8 cellular contexts compared by ENCODE assay signal in the genomic region with DNA sequence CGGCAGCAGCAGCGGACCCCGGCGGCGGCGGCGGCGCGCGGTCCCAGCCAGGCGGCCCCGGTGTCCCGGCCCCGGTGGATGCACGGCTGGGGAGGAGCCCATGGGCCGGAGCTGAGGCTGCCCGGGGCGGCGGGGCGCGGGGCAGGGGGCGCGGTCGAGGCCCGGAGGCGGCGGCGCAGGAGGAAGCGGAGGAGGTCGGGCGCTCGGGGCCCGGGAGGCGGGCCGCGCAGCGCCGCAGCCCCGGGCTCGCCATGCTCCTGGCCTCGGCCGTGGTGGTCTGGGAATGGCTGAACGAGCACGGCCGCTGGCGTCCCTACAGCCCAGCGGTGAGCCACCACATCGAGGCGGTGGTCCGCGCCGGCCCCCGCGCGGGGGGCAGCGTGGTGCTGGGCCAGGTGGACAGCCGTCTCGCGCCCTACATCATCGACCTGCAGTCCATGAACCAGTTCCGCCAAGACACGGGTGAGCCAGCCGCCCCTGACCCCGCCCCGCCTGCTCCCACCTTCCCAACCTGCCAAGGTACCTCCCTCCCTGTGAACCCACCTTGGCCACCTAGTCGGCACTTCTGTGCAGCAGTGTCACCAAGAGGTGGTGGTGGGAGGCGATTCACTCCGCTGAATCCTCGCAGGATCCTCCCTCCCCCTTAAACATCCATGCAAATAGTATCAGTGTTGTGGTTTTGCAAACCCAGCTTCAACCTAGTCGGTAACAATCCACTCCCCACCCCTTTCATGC. TPM values are rescaled to one million over a fixed set of nuclear protein-coding genes. Genes with fewer than 3 reads are reported as not detected.
A peak's percentile ranks its signal among the peaks of the same experiment; 100 is the strongest.
DNase-seq lines count a peak whose midpoint lies in the region; ATAC-seq and TF ChIP-seq lines count a peak whose summit lies in the region.

No MANE protein-coding gene starts in this region.

- H3K27me3 Mint-ChIP-seq in T-helper 1 cell treated with Interleukin-12 subunit alpha and Interleukin-12 subunit beta and Interleukin-4 antibody, amounts not matched to agents 30 μg/mL and 1 μg/mL, for 36 hours (ENCODE audit: low read depth) = peaks cover 43% of the 10 kb centered on the region

- H3K36me3 ChIP-seq in mucosa of descending colon (ENCODE audit: low read depth) (no peaks in the 10 kb centered on the region), urinary bladder (ENCODE audit: insufficient read depth) (no peaks in the 10 kb centered on the region)

- peak overlapping the region; percentile 86 for H3K27ac ChIP-seq in urinary bladder (ENCODE audit: low read depth)

- H3K4me3 Mint-ChIP-seq in T-helper 1 cell treated with Interleukin-12 subunit alpha and Interleukin-12 subunit beta and Interleukin-4 antibody, amounts not matched to agents 30 μg/mL and 1 μg/mL, for 36 hours = peak overlapping the region; percentile 85

- H3K27ac Mint-ChIP-seq in T-helper 1 cell treated with Interleukin-12 subunit alpha and Interleukin-12 subunit beta and Interleukin-4 antibody, amounts not matched to agents 30 μg/mL and 1 μg/mL, for 36 hours = peak overlapping the region; percentile 45

- intact Hi-C loops in mucosa of descending colon (cut with DNase I, micrococcal nuclease) = no loop called here

- peaks cover 7% of the 10 kb centered on the region for H3K4me1 Mint-ChIP-seq in T-helper 1 cell treated with Interleukin-12 subunit alpha and Interleukin-12 subunit beta and Interleukin-4 antibody, amounts not matched to agents 30 μg/mL and 1 μg/mL, for 36 hours (ENCODE audit: low read depth)

- WGBS in urinary bladder = under 1% methylated on average over 70 of the region's 70 CpGs

- peaks cover 20% of the 10 kb centered on the region for H3K4me1 ChIP-seq in mucosa of descending colon (ENCODE audit: low read depth)
- no peaks in the 10 kb centered on the region for H3K4me1 ChIP-seq in urinary bladder (ENCODE audit: insufficient read depth)

- TF ChIP-seq CTCF in mucosa of descending colon (IDR thresholded peaks at IDR 0.05) = no peak

- DNase-seq in AG20443 (ENCODE audit: low spot score) (peak; percentile 35), mucosa of descending colon (peak; percentile 66 to 82 (median 77)), SW 1271 (lab: John Stamatoyannopoulos, UW) (no peak)
- DNase-seq in effector CD4-positive, alpha-beta T cell = peak; percentile 21

- no peaks in the 10 kb centered on the region for H3K9me3 Mint-ChIP-seq in T-helper 1 cell treated with Interleukin-12 subunit alpha and Interleukin-12 subunit beta and Interleukin-4 antibody, amounts not matched to agents 30 μg/mL and 1 μg/mL, for 36 hours

- in situ Hi-C loops in GM18951 (cut with MboI; ENCODE audit: low sequenced_read_pairs, unreplicated experiment) = loop anchor here (5.0 kb wide), 1 partner anchor 35 kb away; no protein-coding TSS in a partner anchor

- H3K9me3 ChIP-seq in mucosa of descending colon = no peaks in the 10 kb centered on the region

- TF ChIP-seq POLR2A in GM18951 (IDR thresholded peaks at IDR 0.05; ENCODE audit: extremely low read depth, insufficient read depth, insufficient read length) = peak; percentile 49

- H3K36me3 Mint-ChIP-seq in T-helper 1 cell treated with Interleukin-12 subunit alpha and Interleukin-12 subunit beta and Interleukin-4 antibody, amounts not matched to agents 30 μg/mL and 1 μg/mL, for 36 hours (ENCODE audit: low read depth) = no peaks in the 10 kb centered on the region

- ATAC-seq in HG03066 (IDR thresholded peaks at IDR 0.05; ENCODE audit: low read depth, unreplicated experiment) (peak; percentile 28), mucosa of descending colon (peak; percentile 23)

- H3K4me3 ChIP-seq in mucosa of descending colon (peak overlapping the region; percentile 66), urinary bladder (ENCODE audit: low read depth, low read length) (peak overlapping the region; percentile 91)

RNA-seq across cellular contexts. Expression of gene DTX4, which starts 0.6 kb away (rescaled TPM):
- total RNA-seq in mucosa of descending colon (10 to 100 TPM; 37.4 to 95.7 (median 53.8) TPM), urinary bladder (24.0 TPM)
- polyA plus RNA-seq in urinary bladder = 14.8 TPM

RNA-seq across cellular contexts. Expression of gene FAM111A, which starts 29.9 kb away (rescaled TPM):
- 10 to 100 TPM; 33.6 to 36.0 (median 35.6) TPM for total RNA-seq in mucosa of descending colon
- total RNA-seq in urinary bladder = 93.6 TPM
- polyA plus RNA-seq in urinary bladder = 12.4 TPM

RNA-seq across cellular contexts. Expression of gene MPEG1, which starts 40.2 kb away (rescaled TPM):
- total RNA-seq in mucosa of descending colon (10 to 100 TPM in 2 of 3 donors, 1 to 10 TPM in 1; 8.7 to 30.8 (median 21.9) TPM), urinary bladder (13.7 TPM)
- 12.8 TPM for polyA plus RNA-seq in urinary bladder

Comparison
In these comparisons a context has a peak if more than half of its experiments do, and no peak if none do; other contexts are left out.
1. DNase-seq: peak in AG20443 (single experiment), effector CD4-positive, alpha-beta T cell (single experiment) and mucosa of descending colon (3 of 3); none in SW 1271 (0 of 2).